Comparison of ENCODE assay signal across 22 cellular contexts in genomic region chr15:33894193-33894592, GRCh38.
DNase-seq lines count a peak whose midpoint lies in the region; ATAC-seq, FAIRE-seq and TF ChIP-seq lines count a peak whose summit lies in the region.
"Had no signal": no experiment of that assay in that cellular context is flagged by ENCODE, and none has a peak within 500 bp of the region (broad histone marks: within the 10 kb centered on the region; RNA-seq: fewer than 3 reads in every experiment).

No MANE protein-coding gene starts in this region.

- H3K4me3 Mint-ChIP-seq in activated naive CD4-positive, alpha-beta T cell treated with anti-CD3 and anti-CD28 coated beads for 36 hours = no peak overlapping the region
- H3K4me3 Mint-ChIP-seq: CD8-positive, alpha-beta T cell; WTC11 had no signal

- H3K27ac Mint-ChIP-seq in activated naive CD4-positive, alpha-beta T cell treated with anti-CD3 and anti-CD28 coated beads for 36 hours = no peak overlapping the region
- H3K27ac Mint-ChIP-seq: CD8-positive, alpha-beta T cell; WTC11 had no signal

- H3K36me3 Mint-ChIP-seq in activated naive CD4-positive, alpha-beta T cell treated with anti-CD3 and anti-CD28 coated beads for 36 hours (ENCODE audit: low read depth) = no peaks in the 10 kb centered on the region
- H3K36me3 Mint-ChIP-seq: CD8-positive, alpha-beta T cell; WTC11 had no signal

- no peak overlapping the region for H3K4me3 ChIP-seq in GM12865 (ENCODE audit: low read depth, low read length)
- H3K4me3 ChIP-seq: breast epithelium, heart right ventricle, mucosa of descending colon, skin epidermis, stomach, uterus had no signal

- DNase-seq in GM12865 (ENCODE audit: low read depth) (peak; percentile 48), GM19238 (ENCODE audit: insufficient read length, low spot score) (peak; percentile 22), NCI-H1436 (lab: John Stamatoyannopoulos, UW) (no peak), C1 segment of cervical spinal cord (lab: John Stamatoyannopoulos, UW) (no peak), RCC 7860 (ENCODE audit: low spot score) (no peak)
- DNase-seq in activated naive CD4-positive, alpha-beta T cell treated with anti-CD3 and anti-CD28 coated beads for 36 hours = no peak
- DNase-seq: activated naive CD4-positive, alpha-beta T cell treated with Interleukin-2 at 50 U/mL for 16 hours; CD8-positive, alpha-beta T cell; GOT3; heart right ventricle; kidney; mucosa of descending colon; NCI-H1694; NCI-H526; stomach; SW 1271; uterus had no signal

- H3K4me1 Mint-ChIP-seq in activated naive CD4-positive, alpha-beta T cell treated with anti-CD3 and anti-CD28 coated beads for 36 hours (ENCODE audit: low read depth) = peaks cover 4% of the 10 kb centered on the region
- H3K4me1 Mint-ChIP-seq: WTC11 had no signal

- peak; percentile 59 for ATAC-seq in GM21528 (IDR thresholded peaks at IDR 0.05; ENCODE audit: low FRiP score, unreplicated experiment)
- ATAC-seq in HG03378 (IDR thresholded peaks at IDR 0.05; ENCODE audit: unreplicated experiment) = peak; percentile 70
- ATAC-seq: CD8-positive, alpha-beta T cell; heart right ventricle; mucosa of descending colon; WTC11 had no signal

- H3K9me3 Mint-ChIP-seq in activated naive CD4-positive, alpha-beta T cell treated with anti-CD3 and anti-CD28 coated beads for 36 hours = no peaks in the 10 kb centered on the region
- H3K9me3 Mint-ChIP-seq: CD8-positive, alpha-beta T cell; WTC11 had no signal

- no peak for TF ChIP-seq CTCF in GM12865 (IDR thresholded peaks at IDR 0.05; ENCODE audit: insufficient read depth, low read depth, low read length, missing control alignments)

- intact Hi-C loops in activated naive CD4-positive, alpha-beta T cell treated with anti-CD3 and anti-CD28 coated beads for 36 hours (cut with micrococcal nuclease) = no loop called here

- FAIRE-seq in RCC 7860 (lab: Jason Lieb, UNC) = no peak
- FAIRE-seq: kidney had no signal

- CTCF ChIA-PET in activated naive CD4-positive, alpha-beta T cell treated with anti-CD3 and anti-CD28 coated beads for 36 hours (lab: Charles Lee) = no interaction called here

- H3K27me3 Mint-ChIP-seq in activated naive CD4-positive, alpha-beta T cell treated with anti-CD3 and anti-CD28 coated beads for 36 hours (ENCODE audit: low read depth) = no peaks in the 10 kb centered on the region

Comparison
In these comparisons a context has a peak if more than half of its experiments do, and no peak if none do; other contexts are left out.
1. DNase-seq: peak in GM12865 (single experiment) and GM19238 (single experiment); none in activated naive CD4-positive, alpha-beta T cell treated with anti-CD3 and anti-CD28 coated beads for 36 hours (single experiment), NCI-H1436 (single experiment), C1 segment of cervical spinal cord (0 of 14) and RCC 7860 (single experiment).